19 cellular contexts compared by ENCODE assay signal in the genomic region with DNA sequence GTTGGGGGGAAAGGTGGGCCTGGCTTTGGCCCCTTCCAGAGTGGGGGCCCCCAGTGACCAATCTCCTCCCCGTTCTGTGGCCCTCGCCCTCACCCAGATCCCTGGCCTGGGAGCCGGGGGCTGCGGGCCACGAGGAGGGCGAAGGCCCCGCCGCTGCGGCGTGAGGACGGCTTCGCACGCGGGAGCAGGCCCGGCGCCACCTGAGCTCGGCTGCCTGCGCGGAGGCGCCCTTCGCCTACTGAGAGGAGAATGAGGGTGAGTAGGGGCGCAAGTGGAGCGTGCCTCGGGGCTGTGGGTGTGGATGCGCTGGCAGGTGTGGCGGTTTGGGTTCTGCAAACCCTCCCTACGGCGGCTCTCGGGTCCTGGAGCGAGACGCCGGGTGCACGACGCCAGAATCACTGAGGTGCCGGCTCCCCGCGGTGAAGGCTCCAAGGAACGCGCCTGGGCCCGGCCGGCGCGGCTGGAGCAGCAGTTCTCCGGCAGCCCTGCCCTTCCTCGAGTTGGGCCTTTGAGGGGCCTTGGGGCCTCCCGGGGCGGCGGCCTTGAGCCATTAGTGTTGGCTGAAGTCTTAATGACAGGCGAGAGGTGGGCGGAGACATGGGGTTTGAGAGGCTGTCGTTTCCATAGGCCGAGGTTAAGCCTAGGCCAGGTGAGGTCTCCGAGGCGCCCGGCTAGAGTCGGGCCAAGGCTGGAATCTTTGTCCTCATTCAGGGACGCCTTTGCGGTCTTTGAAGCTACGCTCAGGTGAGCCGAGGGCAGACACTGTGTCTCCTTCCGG.
"Had no signal": no experiment of that assay in that cellular context is flagged by ENCODE, and none has a peak within 500 bp of the region (broad histone marks: within the 10 kb centered on the region; RNA-seq: fewer than 3 reads in every experiment).

No MANE protein-coding gene starts in this region.

- DNase-seq: activated CD4-positive, alpha-beta T cell treated with anti-CD3 and anti-CD28 coated beads, Interleukin-2, amount 50 U/mL, for 4 hours; activated CD8-positive, alpha-beta memory T cell treated with anti-CD3 and anti-CD28 coated beads, Interleukin-2, amount 50 U/mL, for 48 hours; activated CD8-positive, alpha-beta T cell treated with anti-CD3 and anti-CD28 coated beads, Interleukin-2, amount 10 ng/mL, durations not matched to agents 7 days and 5 days; activated effector memory CD4-positive, alpha-beta T cell treated with Interleukin-2 at 50 U/mL for 16 hours; activated naive CD4-positive, alpha-beta T cell; activated T-cell treated with anti-CD3 and anti-CD28 coated beads, Interleukin-2, amount 50 U/mL, for 1 hour; MM.1S; NCI-H1105; NCI-H1436 treated with DMSO at 0.1 percent for 48 hours; NCI-H187; NCI-H2081; NCI-H510A treated with DMSO at 0.1 percent for 48 hours; NK-92 treated with Interleukin-12 subunit alpha and Interleukin-12 subunit beta, amount 100 ng/mL, for 24 hours; SHP77 treated with DMSO at 0.1 percent for 48 hours had no signal

- H3K4me1 ChIP-seq: Peyer's patch had no signal

- ATAC-seq: activated CD8-positive, alpha-beta T cell treated with anti-CD3 and anti-CD28 coated beads, Interleukin-2, amount 10 ng/mL, durations not matched to agents 7 days and 5 days had no signal

- H3K9me3 ChIP-seq: Peyer's patch had no signal

- H3K27ac Mint-ChIP-seq: activated CD8-positive, alpha-beta T cell treated with anti-CD3 and anti-CD28 coated beads, Interleukin-2, amount 10 ng/mL, durations not matched to agents 7 days and 5 days; activated naive CD8-positive, alpha-beta T cell; activated T-helper 1 cell treated with anti-CD3 and anti-CD28 coated beads, Interleukin-12 subunit alpha, Interleukin-12 subunit beta, Interleukin-2, Interleukin-4 antibody, amounts not matched to agents 30 ng/mL and 10 ng/mL and 1 ng/mL, durations not matched to agents 14 hours and 24 hours and 36 hours; T-helper 1 cell treated with Interleukin-12 subunit alpha and Interleukin-12 subunit beta and Interleukin-4 antibody, amounts not matched to agents 30 μg/mL and 1 μg/mL, for 36 hours had no signal

- H3K36me3 Mint-ChIP-seq: activated naive CD8-positive, alpha-beta T cell had no signal

- H3K36me3 ChIP-seq: Peyer's patch had no signal

- H3K4me3 Mint-ChIP-seq: activated CD8-positive, alpha-beta T cell treated with anti-CD3 and anti-CD28 coated beads, Interleukin-2, amount 10 ng/mL, durations not matched to agents 7 days and 5 days; activated naive CD8-positive, alpha-beta T cell; activated T-helper 1 cell treated with anti-CD3 and anti-CD28 coated beads, Interleukin-12 subunit alpha, Interleukin-12 subunit beta, Interleukin-2, Interleukin-4 antibody, amounts not matched to agents 30 ng/mL and 10 ng/mL and 1 ng/mL, durations not matched to agents 14 hours and 24 hours and 36 hours; T-helper 1 cell treated with Interleukin-12 subunit alpha and Interleukin-12 subunit beta and Interleukin-4 antibody, amounts not matched to agents 30 μg/mL and 1 μg/mL, for 36 hours had no signal

- H3K9me3 Mint-ChIP-seq: activated T-helper 1 cell treated with anti-CD3 and anti-CD28 coated beads, Interleukin-12 subunit alpha, Interleukin-12 subunit beta, Interleukin-2, Interleukin-4 antibody, amounts not matched to agents 30 ng/mL and 10 ng/mL and 1 ng/mL, durations not matched to agents 14 hours and 24 hours and 36 hours; T-helper 1 cell treated with Interleukin-12 subunit alpha and Interleukin-12 subunit beta and Interleukin-4 antibody, amounts not matched to agents 30 μg/mL and 1 μg/mL, for 36 hours had no signal

- H3K27ac ChIP-seq: Peyer's patch, RWPE1 had no signal

- H3K27me3 ChIP-seq: Peyer's patch had no signal

- H3K4me3 ChIP-seq: Peyer's patch had no signal
